2 cellular contexts compared by ENCODE assay signal in the genomic region with DNA sequence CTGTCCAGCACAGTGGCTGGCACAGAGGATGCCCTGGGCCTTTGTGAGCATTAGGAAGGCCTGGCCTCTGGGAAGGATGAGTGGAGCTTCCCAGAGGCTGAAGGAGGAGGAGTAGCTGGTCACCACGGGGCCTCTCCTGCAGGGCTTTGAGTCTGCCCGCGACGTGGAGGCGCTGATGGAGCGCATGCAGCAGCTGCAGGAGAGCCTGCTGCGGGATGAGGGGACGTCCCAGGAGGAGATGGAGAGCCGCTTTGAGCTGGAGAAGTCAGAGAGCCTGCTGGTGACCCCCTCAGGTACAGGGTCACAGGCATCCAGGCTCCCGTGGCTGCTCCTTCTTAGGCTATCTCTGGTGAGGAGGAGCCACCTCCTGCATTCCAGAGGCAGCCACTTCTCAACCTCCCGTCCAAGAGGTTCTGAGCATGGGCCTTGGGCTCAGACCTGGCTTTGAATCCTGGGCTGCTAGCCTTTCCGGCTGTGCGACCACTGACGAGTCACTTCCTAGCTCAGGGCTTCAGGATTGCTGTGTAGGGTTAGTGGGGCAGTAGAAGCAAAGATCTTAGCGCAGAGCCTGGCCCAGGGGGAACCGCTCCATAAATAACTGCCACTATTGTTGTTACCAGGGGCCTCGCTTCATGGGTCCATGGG.
TF ChIP-seq lines count a peak whose summit lies in the region.

No MANE protein-coding gene starts in this region.

TF ChIP-seq in HEK293, 187 proteins besides CTCF, POLR2A, EP300 and RAD21:
- TF ChIP-seq ZNF394 (tag by site-specific recombination; IDR thresholded peaks at IDR 0.05; ENCODE audit: borderline replicate concordance) = peak; percentile 57
- TF ChIP-seq SP7 (tag by site-specific recombination; IDR thresholded peaks at IDR 0.05) = no peak
TF ChIP-seq in HEK293: peak in this region for 1.

TF ChIP-seq in K562, 482 proteins besides CTCF, POLR2A, EP300 and RAD21:
- TF ChIP-seq C11orf30 (IDR thresholded peaks at IDR 0.05; ENCODE audit: low read depth) = no peak
- TF ChIP-seq, protein P1, sequence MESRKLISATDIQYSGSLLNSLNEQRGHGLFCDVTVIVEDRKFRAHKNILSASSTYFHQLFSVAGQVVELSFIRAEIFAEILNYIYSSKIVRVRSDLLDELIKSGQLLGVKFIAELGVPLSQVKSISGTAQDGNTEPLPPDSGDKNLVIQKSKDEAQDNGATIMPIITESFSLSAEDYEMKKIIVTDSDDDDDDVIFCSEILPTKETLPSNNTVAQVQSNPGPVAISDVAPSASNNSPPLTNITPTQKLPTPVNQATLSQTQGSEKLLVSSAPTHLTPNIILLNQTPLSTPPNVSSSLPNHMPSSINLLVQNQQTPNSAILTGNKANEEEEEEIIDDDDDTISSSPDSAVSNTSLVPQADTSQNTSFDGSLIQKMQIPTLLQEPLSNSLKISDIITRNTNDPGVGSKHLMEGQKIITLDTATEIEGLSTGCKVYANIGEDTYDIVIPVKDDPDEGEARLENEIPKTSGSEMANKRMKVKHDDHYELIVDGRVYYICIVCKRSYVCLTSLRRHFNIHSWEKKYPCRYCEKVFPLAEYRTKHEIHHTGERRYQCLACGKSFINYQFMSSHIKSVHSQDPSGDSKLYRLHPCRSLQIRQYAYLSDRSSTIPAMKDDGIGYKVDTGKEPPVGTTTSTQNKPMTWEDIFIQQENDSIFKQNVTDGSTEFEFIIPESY (CRISPR knock-in tag; IDR thresholded peaks at IDR 0.05) = peak; percentile 55; the same call in 1 of the 2 replicates
- TF ChIP-seq, protein P2, sequence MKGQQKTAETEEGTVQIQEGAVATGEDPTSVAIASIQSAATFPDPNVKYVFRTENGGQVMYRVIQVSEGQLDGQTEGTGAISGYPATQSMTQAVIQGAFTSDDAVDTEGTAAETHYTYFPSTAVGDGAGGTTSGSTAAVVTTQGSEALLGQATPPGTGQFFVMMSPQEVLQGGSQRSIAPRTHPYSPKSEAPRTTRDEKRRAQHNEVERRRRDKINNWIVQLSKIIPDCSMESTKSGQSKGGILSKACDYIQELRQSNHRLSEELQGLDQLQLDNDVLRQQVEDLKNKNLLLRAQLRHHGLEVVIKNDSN (CRISPR knock-in tag; IDR thresholded peaks at IDR 0.05) = 0 out of 2 replicates have a peak, but pooled peaks have one; percentile 15
- TF ChIP-seq, protein P3, sequence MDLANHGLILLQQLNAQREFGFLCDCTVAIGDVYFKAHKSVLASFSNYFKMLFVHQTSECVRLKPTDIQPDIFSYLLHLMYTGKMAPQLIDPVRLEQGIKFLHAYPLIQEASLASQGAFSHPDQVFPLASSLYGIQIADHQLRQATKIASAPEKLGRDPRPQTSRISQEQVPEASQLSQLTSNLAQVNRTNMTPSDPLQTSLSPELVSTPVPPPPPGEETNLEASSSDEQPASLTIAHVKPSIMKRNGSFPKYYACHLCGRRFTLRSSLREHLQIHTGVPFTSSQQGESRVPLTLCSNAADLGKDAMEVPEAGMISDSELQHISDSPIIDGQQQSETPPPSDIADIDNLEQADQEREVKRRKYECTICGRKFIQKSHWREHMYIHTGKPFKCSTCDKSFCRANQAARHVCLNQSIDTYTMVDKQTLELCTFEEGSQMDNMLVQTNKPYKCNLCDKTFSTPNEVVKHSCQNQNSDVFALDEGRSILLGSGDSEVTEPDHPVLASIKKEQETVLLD (IDR thresholded peaks at IDR 0.05) = no peak
- TF ChIP-seq POLR2G (IDR thresholded peaks at IDR 0.05; ENCODE audit: low read depth, low read length) = peak; percentile 59
- no peak for TF ChIP-seq JUN (IDR thresholded peaks at IDR 0.05; ENCODE audit: borderline replicate concordance, low read depth, low read length)
- no peak for TF ChIP-seq JUN (CRISPR knock-in tag; IDR thresholded peaks at IDR 0.05; ENCODE audit: borderline replicate concordance)
- peak; percentile 16; the same call in 1 of the 2 replicates for TF ChIP-seq POLR2AphosphoS5 (IDR thresholded peaks at IDR 0.05; ENCODE audit: control insufficient read depth, insufficient read depth, low read depth, low read length)
- TF ChIP-seq ZNF146 (CRISPR knock-in tag; IDR thresholded peaks at IDR 0.05; ENCODE audit: unreplicated experiment) = peak; percentile 15
- no peak for TF ChIP-seq ERF (CRISPR knock-in tag; IDR thresholded peaks at IDR 0.05)
- TF ChIP-seq RBFOX2 (IDR thresholded peaks at IDR 0.05; ENCODE audit: low read depth, low read length) = peak; percentile 70
- TF ChIP-seq HNRNPLL (IDR thresholded peaks at IDR 0.05; ENCODE audit: low read depth, low read length, poor library complexity, severe bottlenecking) = no peak
- TF ChIP-seq RBM22 (IDR thresholded peaks at IDR 0.05; ENCODE audit: low read depth, low read length, poor library complexity, severe bottlenecking) = peak; percentile 91
- no peak for TF ChIP-seq GTF2F1 (IDR thresholded peaks at IDR 0.05; ENCODE audit: low read depth, low read length)
- no peak for TF ChIP-seq GTF2A2 (tag; IDR thresholded peaks at IDR 0.05)
- TF ChIP-seq SETDB1 (IDR thresholded peaks at IDR 0.05; ENCODE audit: low read length) = no peak
- TF ChIP-seq KDM5B (IDR thresholded peaks at IDR 0.05; ENCODE audit: insufficient replicate concordance, low read depth, low read length) = no peak
TF ChIP-seq in K562: peak in this region for 7.
